ENCODE assay signal across 18 cellular contexts in genomic region chr17:2295575-2295974, GRCh38. TPM values are rescaled to one million over a fixed set of nuclear protein-coding genes. Genes with fewer than 3 reads are reported as not detected.
A peak's percentile ranks its signal among the peaks of the same experiment; 100 is the strongest.
DNase-seq lines count a peak whose midpoint lies in the region; ATAC-seq, FAIRE-seq and TF ChIP-seq lines count a peak whose summit lies in the region.
"Had no signal": no experiment of that assay in that cellular context is flagged by ENCODE, and none has a peak within 500 bp of the region (broad histone marks: within the 10 kb centered on the region; RNA-seq: fewer than 3 reads in every experiment).

No MANE protein-coding gene starts in this region.

- H3K36me3 Mint-ChIP-seq in activated CD4-positive, alpha-beta T cell treated with anti-CD3 and anti-CD28 coated beads for 36 hours (ENCODE audit: low read depth), result peaks cover 71% of the 10 kb centered on the region
- H3K36me3 Mint-ChIP-seq in activated naive CD8-positive, alpha-beta T cell treated with anti-CD3 and anti-CD28 coated beads, Interleukin-2, amount 10 ng/mL, durations not matched to agents 7 days and 5 days, result peaks cover 56% of the 10 kb centered on the region
- H3K36me3 Mint-ChIP-seq in naive thymus-derived CD8-positive, alpha-beta T cell, result peaks cover 18 to 96% (median 34%) of the 10 kb centered on the region in 3 donors

- intact Hi-C loops in activated CD4-positive, alpha-beta T cell treated with anti-CD3 and anti-CD28 coated beads for 36 hours (cut with DNase I, micrococcal nuclease), result loop anchor here in 1 of 2 experiments (2.0 kb wide), 1 partner anchor 15 kb away; no protein-coding TSS in a partner anchor
- intact Hi-C loops in left ventricle myocardium inferior (cut with micrococcal nuclease), result no loop called here

- H3K27ac ChIP-seq in left ventricle myocardium inferior (replicated peaks), result no peak overlapping the region

- H3K4me3 ChIP-seq in left ventricle myocardium inferior, result no peak overlapping the region

- POLR2A ChIA-PET in activated CD4-positive, alpha-beta T cell treated with anti-CD3 and anti-CD28 coated beads for 36 hours (lab: Charles Lee), result interaction anchor here (0.8 kb wide), 1 partner anchor 72 kb away, joined by 3 read pairs; no protein-coding TSS in a partner anchor
- POLR2A ChIA-PET in activated naive CD8-positive, alpha-beta T cell treated with anti-CD3 and anti-CD28 coated beads, Interleukin-2, amount 10 ng/mL, durations not matched to agents 7 days and 5 days (lab: Charles Lee), result interaction anchor here (0.6 to 0.7 kb wide), 2 partner anchors 33 to 98 kb away, joined by 3 read pairs; no protein-coding TSS in a partner anchor
- POLR2A ChIA-PET in naive thymus-derived CD8-positive, alpha-beta T cell (lab: Charles Lee), result no interaction called here

- no peaks in the 10 kb centered on the region for H3K9me3 Mint-ChIP-seq in activated CD4-positive, alpha-beta T cell treated with anti-CD3 and anti-CD28 coated beads for 36 hours (ENCODE audit: low read depth)
- no peaks in the 10 kb centered on the region for H3K9me3 Mint-ChIP-seq in activated naive CD8-positive, alpha-beta T cell treated with anti-CD3 and anti-CD28 coated beads, Interleukin-2, amount 10 ng/mL, durations not matched to agents 7 days and 5 days
- no peaks in the 10 kb centered on the region for H3K9me3 Mint-ChIP-seq in naive thymus-derived CD8-positive, alpha-beta T cell
- H3K9me3 Mint-ChIP-seq: immature natural killer cell had no signal

- H3K4me1 ChIP-seq in left ventricle myocardium inferior, result no peaks in the 10 kb centered on the region

- FAIRE-seq in HTR-8/SVneo (lab: Jason Lieb, UNC), result peak; percentile 9
- FAIRE-seq: endometrium, G401.6 had no signal

- peaks cover 47% of the 10 kb centered on the region for H3K4me1 Mint-ChIP-seq in activated CD4-positive, alpha-beta T cell treated with anti-CD3 and anti-CD28 coated beads for 36 hours
- peaks cover 38% of the 10 kb centered on the region for H3K4me1 Mint-ChIP-seq in activated naive CD8-positive, alpha-beta T cell treated with anti-CD3 and anti-CD28 coated beads, Interleukin-2, amount 10 ng/mL, durations not matched to agents 7 days and 5 days
- H3K4me1 Mint-ChIP-seq in naive thymus-derived CD8-positive, alpha-beta T cell, result peaks cover 28 to 54% (median 45%) of the 10 kb centered on the region in 4 donors

- H3K36me3 ChIP-seq in left ventricle myocardium inferior, result peaks cover 98% of the 10 kb centered on the region

- H3K4me3 Mint-ChIP-seq in activated CD4-positive, alpha-beta T cell treated with anti-CD3 and anti-CD28 coated beads for 36 hours, result no peak overlapping the region
- peak overlapping the region; percentile 35 for H3K4me3 Mint-ChIP-seq in activated naive CD8-positive, alpha-beta T cell treated with anti-CD3 and anti-CD28 coated beads, Interleukin-2, amount 10 ng/mL, durations not matched to agents 7 days and 5 days
- H3K4me3 Mint-ChIP-seq in naive thymus-derived CD8-positive, alpha-beta T cell, result no peak overlapping the region
- H3K4me3 Mint-ChIP-seq: immature natural killer cell had no signal

- no peaks in the 10 kb centered on the region for H3K27me3 Mint-ChIP-seq in activated CD4-positive, alpha-beta T cell treated with anti-CD3 and anti-CD28 coated beads for 36 hours
- H3K27me3 Mint-ChIP-seq in activated naive CD8-positive, alpha-beta T cell treated with anti-CD3 and anti-CD28 coated beads, Interleukin-2, amount 10 ng/mL, durations not matched to agents 7 days and 5 days, result no peaks in the 10 kb centered on the region
- no peaks in the 10 kb centered on the region for H3K27me3 Mint-ChIP-seq in naive thymus-derived CD8-positive, alpha-beta T cell

- TF ChIP-seq CTCF in left ventricle myocardium inferior (IDR thresholded peaks at IDR 0.05; ENCODE audit: borderline replicate concordance), result no peak

- H3K9me3 ChIP-seq in left ventricle myocardium inferior (replicated peaks), result no peaks in the 10 kb centered on the region

- CTCF ChIA-PET in activated CD4-positive, alpha-beta T cell treated with anti-CD3 and anti-CD28 coated beads for 36 hours (lab: Charles Lee), result interaction anchor here (0.9 to 2.5 kb wide), 5 partner anchors 16 to 87 kb away, joined by 3 to 6 read pairs (median 3); partner anchors contain the start of gene TSR1

- peak; percentile 31 for DNase-seq in activated CD4-positive, alpha-beta T cell treated with anti-CD3 and anti-CD28 coated beads for 36 hours
- DNase-seq in activated CD4-positive, alpha-beta T cell treated with anti-CD3 and anti-CD28 coated beads, Interleukin-2, amount 50 U/mL, for 4 hours, result no peak
- no peak for DNase-seq in HTR-8/SVneo (ENCODE audit: insufficient read length, low spot score)
- DNase-seq in activated naive CD8-positive, alpha-beta T cell treated with anti-CD3 and anti-CD28 coated beads, Interleukin-2, amount 10 ng/mL, durations not matched to agents 7 days and 5 days, result no peak
- DNase-seq in naive thymus-derived CD8-positive, alpha-beta T cell, result no peak
- DNase-seq in left ventricle myocardium inferior, result no peak
- DNase-seq in globus pallidus (ENCODE audit: low spot score), result no peak
- DNase-seq: activated CD4-positive, alpha-beta T cell treated with anti-CD3 and anti-CD28 coated beads for 48 hours; activated gamma-delta T cell treated with Interleukin-2 at 50 U/mL for 16 hours; central memory CD4-positive, alpha-beta T cell; immature natural killer cell; NCI-H187 treated with DMSO at 0.1 percent for 48 hours; retina; RPMI8226; T-helper 9 cell had no signal

- peak; percentile 87 for ATAC-seq in activated CD4-positive, alpha-beta T cell treated with anti-CD3 and anti-CD28 coated beads for 36 hours
- ATAC-seq in activated naive CD8-positive, alpha-beta T cell treated with anti-CD3 and anti-CD28 coated beads, Interleukin-2, amount 10 ng/mL, durations not matched to agents 7 days and 5 days (ENCODE audit: low read depth), result peak; percentile 60
- no peak for ATAC-seq in naive thymus-derived CD8-positive, alpha-beta T cell
- no peak for ATAC-seq in SK-N-SH treated with all-trans-retinoic acid at 6 μM for 48 hours

- peak overlapping the region; percentile 63 for H3K27ac Mint-ChIP-seq in activated CD4-positive, alpha-beta T cell treated with anti-CD3 and anti-CD28 coated beads for 36 hours
- peak overlapping the region; percentile 21 for H3K27ac Mint-ChIP-seq in activated naive CD8-positive, alpha-beta T cell treated with anti-CD3 and anti-CD28 coated beads, Interleukin-2, amount 10 ng/mL, durations not matched to agents 7 days and 5 days
- H3K27ac Mint-ChIP-seq in naive thymus-derived CD8-positive, alpha-beta T cell, result peak overlapping the region in 7 of 10 donors; percentile 32 to 77 (median 54)

- no peaks in the 10 kb centered on the region for H3K27me3 ChIP-seq in left ventricle myocardium inferior (ENCODE audit: low read depth)

TF ChIP-seq in SK-N-SH treated with all-trans-retinoic acid at 6 μM for 48 hours, 23 proteins besides CTCF, POLR2A, EP300 and RAD21:
- TF ChIP-seq SNAI2 (CRISPR knock-in tag; IDR thresholded peaks at IDR 0.05) (no peak), RARB (CRISPR knock-in tag; IDR thresholded peaks at IDR 0.05) (no peak), ZFP30 (CRISPR knock-in tag; IDR thresholded peaks at IDR 0.05) (no peak), ZNF8 (CRISPR knock-in tag; IDR thresholded peaks at IDR 0.05) (no peak), CREB5 (CRISPR knock-in tag; IDR thresholded peaks at IDR 0.05; ENCODE audit: low read depth) (no peak), ZNF70 (CRISPR knock-in tag; IDR thresholded peaks at IDR 0.05) (no peak), GLIS3 (CRISPR knock-in tag; IDR thresholded peaks at IDR 0.05) (no peak), CSDC2 (CRISPR knock-in tag; IDR thresholded peaks at IDR 0.05) (no peak)

RNA-seq across cellular contexts. Expression of gene SMG6, which starts 8.0 kb away (rescaled TPM):
- total RNA-seq in activated CD4-positive, alpha-beta T cell treated with anti-CD3 and anti-CD28 coated beads for 36 hours, result 10 to 100 TPM; 28.5 to 31.4 TPM
- 10 to 100 TPM; 48.5 to 58.3 TPM for total RNA-seq in activated naive CD8-positive, alpha-beta T cell treated with anti-CD3 and anti-CD28 coated beads, Interleukin-2, amount 10 ng/mL, durations not matched to agents 7 days and 5 days
- total RNA-seq in naive thymus-derived CD8-positive, alpha-beta T cell, result 10 to 100 TPM; 49.6 to 51.4 TPM
- polyA plus RNA-seq in naive thymus-derived CD8-positive, alpha-beta T cell, result 10 to 100 TPM in 1 of 3 donors, 1 to 10 TPM in 2; 5.3 to 13.5 (median 9.0) TPM
- total RNA-seq in left ventricle myocardium inferior, result 22.1 TPM

RNA-seq across cellular contexts. Expression of gene SRR, which starts 8.2 kb away (rescaled TPM):
- 10 to 100 TPM; 15.4 to 18.3 TPM for total RNA-seq in activated CD4-positive, alpha-beta T cell treated with anti-CD3 and anti-CD28 coated beads for 36 hours
- total RNA-seq in activated naive CD8-positive, alpha-beta T cell treated with anti-CD3 and anti-CD28 coated beads, Interleukin-2, amount 10 ng/mL, durations not matched to agents 7 days and 5 days, result 10 to 100 TPM; 16.3 to 19.8 TPM
- total RNA-seq in naive thymus-derived CD8-positive, alpha-beta T cell, result 1 to 10 TPM; 6.1 to 7.3 TPM
- 1 to 10 TPM; 3.6 to 9.6 (median 8.4) TPM for polyA plus RNA-seq in naive thymus-derived CD8-positive, alpha-beta T cell
- total RNA-seq in left ventricle myocardium inferior, result 8.2 TPM

RNA-seq across cellular contexts. Expression of gene TSR1, which starts 40.7 kb away (rescaled TPM):
- total RNA-seq in activated CD4-positive, alpha-beta T cell treated with anti-CD3 and anti-CD28 coated beads for 36 hours, result 10 to 100 TPM; 59.3 to 77.0 TPM
- total RNA-seq in activated naive CD8-positive, alpha-beta T cell treated with anti-CD3 and anti-CD28 coated beads, Interleukin-2, amount 10 ng/mL, durations not matched to agents 7 days and 5 days, result 10 to 100 TPM; 27.8 to 30.2 TPM
- total RNA-seq in naive thymus-derived CD8-positive, alpha-beta T cell, result 10 to 100 TPM; 35.1 to 37.1 TPM
- 10 to 100 TPM; 12.0 to 22.1 (median 14.0) TPM for polyA plus RNA-seq in naive thymus-derived CD8-positive, alpha-beta T cell
- 19.0 TPM for total RNA-seq in left ventricle myocardium inferior

RNA-seq across cellular contexts. Expression of gene SGSM2, which starts 41.7 kb away (rescaled TPM):
- 10 to 100 TPM; 21.4 to 28.0 TPM for total RNA-seq in activated CD4-positive, alpha-beta T cell treated with anti-CD3 and anti-CD28 coated beads for 36 hours
- 100 to 1,000 TPM; 116 to 131 TPM for total RNA-seq in activated naive CD8-positive, alpha-beta T cell treated with anti-CD3 and anti-CD28 coated beads, Interleukin-2, amount 10 ng/mL, durations not matched to agents 7 days and 5 days
- 100 to 1,000 TPM; 160 to 179 TPM for total RNA-seq in naive thymus-derived CD8-positive, alpha-beta T cell
- 10 to 100 TPM; 12.1 to 22.6 (median 13.1) TPM for polyA plus RNA-seq in naive thymus-derived CD8-positive, alpha-beta T cell
- total RNA-seq in left ventricle myocardium inferior, result 24.5 TPM

Comparison
In these comparisons a context has a peak if more than half of its experiments do, and no peak if none do; other contexts are left out.
1. ATAC-seq: peak in activated CD4-positive, alpha-beta T cell treated with anti-CD3 and anti-CD28 coated beads for 36 hours (single experiment) and activated naive CD8-positive, alpha-beta T cell treated with anti-CD3 and anti-CD28 coated beads, Interleukin-2, amount 10 ng/mL, durations not matched to agents 7 days and 5 days (single experiment); none in naive thymus-derived CD8-positive, alpha-beta T cell (0 of 2) and SK-N-SH treated with all-trans-retinoic acid at 6 μM for 48 hours (single experiment).
2. Peak in every context shown above with its lines, with median percentiles within 50 percentile points of each other: H3K27ac Mint-ChIP-seq.